29 cellular contexts compared by ENCODE assay signal in the genomic region with DNA sequence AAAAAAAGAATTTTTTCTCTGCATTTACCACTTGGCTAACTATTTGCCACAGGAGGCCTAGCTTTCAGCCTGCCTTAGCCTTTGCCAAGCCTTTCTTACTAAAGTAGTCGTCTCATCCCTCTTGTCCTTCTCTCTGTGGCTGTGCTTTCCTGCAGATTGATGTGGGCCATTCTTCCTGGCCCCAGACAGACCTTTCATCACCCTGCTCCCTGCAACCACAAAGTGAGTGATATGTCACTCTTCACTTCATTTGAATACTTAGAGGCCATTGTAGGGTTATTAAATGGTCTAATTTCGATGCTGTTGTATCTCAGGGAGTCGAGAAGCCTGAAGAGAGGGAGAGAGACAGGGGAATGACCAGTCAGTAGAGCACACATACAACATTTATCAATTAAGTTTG. TPM values are rescaled to one million over a fixed set of nuclear protein-coding genes. Genes with fewer than 3 reads are reported as not detected.
"Had no signal": no experiment of that assay in that cellular context is flagged by ENCODE, and none has a peak within 500 bp of the region (broad histone marks: within the 10 kb centered on the region; RNA-seq: fewer than 3 reads in every experiment).

No MANE protein-coding gene starts in this region.

- ATAC-seq: esophagus mucosa; left lobe of liver; lower lobe of right lung; right lobe of liver; stimulated activated effector memory CD8-positive, alpha-beta T cell treated with anti-CD3 and anti-CD28 coated beads, Interleukin-12 subunit alpha, Interleukin-12 subunit beta, amount 100 ng/mL, for 72 hours; stimulated activated naive CD8-positive, alpha-beta T cell treated with anti-CD3 and anti-CD28 coated beads, Interleukin-15, Interleukin-2, amounts not matched to agents 100 U/mL and 50 U/mL, for 24 hours had no signal

- H3K36me3 Mint-ChIP-seq: memory B cell; naive B cell; stimulated activated effector memory CD8-positive, alpha-beta T cell treated with anti-CD3 and anti-CD28 coated beads, Interleukin-12 subunit alpha, Interleukin-12 subunit beta, amount 100 ng/mL, for 72 hours had no signal

- H3K27me3 ChIP-seq: heart left ventricle, neutrophil, ovary, right lobe of liver, tibial artery, upper lobe of left lung, uterus had no signal

- H3K4me1 ChIP-seq: heart left ventricle, lower lobe of right lung, right lobe of liver, tibial artery, upper lobe of left lung, uterus had no signal

- H3K27ac Mint-ChIP-seq: memory B cell; naive B cell; stimulated activated effector memory CD8-positive, alpha-beta T cell treated with anti-CD3 and anti-CD28 coated beads, Interleukin-12 subunit alpha, Interleukin-12 subunit beta, amount 100 ng/mL, for 72 hours had no signal

- H3K27ac ChIP-seq: coronary artery, lower lobe of right lung, neutrophil, ovary, right lobe of liver, tibial artery, upper lobe of left lung, uterus had no signal

- H3K9me3 Mint-ChIP-seq: memory B cell; naive B cell; stimulated activated effector memory CD8-positive, alpha-beta T cell treated with anti-CD3 and anti-CD28 coated beads, Interleukin-12 subunit alpha, Interleukin-12 subunit beta, amount 100 ng/mL, for 72 hours had no signal

- H3K36me3 ChIP-seq: heart left ventricle, lower lobe of right lung, neutrophil, ovary, right lobe of liver, tibial artery, upper lobe of left lung, uterus had no signal

- DNase-seq: effector CD8-positive, alpha-beta T cell; heart left ventricle; hippocampal formation; kidney glomerular epithelial cell; lower lobe of right lung; midbrain; naive B cell; ovary; right lobe of liver; stimulated activated CD4-positive, alpha-beta T cell treated with anti-CD3 and anti-CD28 coated beads, Interleukin-4, amount 100 ng/mL, for 1 hour; stimulated activated CD8-positive, alpha-beta memory T cell treated with anti-CD3 and anti-CD28 coated beads, Interleukin-4, amount 100 ng/mL, for 48 hours; stimulated activated naive CD8-positive, alpha-beta T cell treated with anti-CD3 and anti-CD28 coated beads, Interleukin-15, Interleukin-2, amounts not matched to agents 100 U/mL and 50 U/mL, for 24 hours; tibial artery; upper lobe of left lung; uterus had no signal

- H3K4me3 ChIP-seq: coronary artery, heart left ventricle, lower lobe of right lung, ovary, right lobe of liver, tibial artery, upper lobe of left lung, uterus had no signal

- H3K9me3 ChIP-seq: heart left ventricle, lower lobe of right lung, neutrophil, ovary, right lobe of liver, tibial artery, upper lobe of left lung, uterus had no signal

- H3K4me3 Mint-ChIP-seq: memory B cell; naive B cell; stimulated activated effector memory CD8-positive, alpha-beta T cell treated with anti-CD3 and anti-CD28 coated beads, Interleukin-12 subunit alpha, Interleukin-12 subunit beta, amount 100 ng/mL, for 72 hours had no signal

- H3K4me1 Mint-ChIP-seq: memory B cell; naive B cell; stimulated activated effector memory CD8-positive, alpha-beta T cell treated with anti-CD3 and anti-CD28 coated beads, Interleukin-12 subunit alpha, Interleukin-12 subunit beta, amount 100 ng/mL, for 72 hours had no signal

RNA-seq across cellular contexts. Expression of a gene that starts 37.6 kb away (rescaled TPM):
- total RNA-seq: dermis microvascular lymphatic vessel endothelial cell, esophagus mucosa, frontal cortex, left lobe of liver, posterior vena cava, temporal lobe had no signal
- polyA plus RNA-seq: fibroblast of lung, neural cell had no signal

RNA-seq across cellular contexts. Expression of a gene that starts 40.8 kb away (rescaled TPM):
- total RNA-seq: chondrocyte, dermis microvascular lymphatic vessel endothelial cell, esophagus mucosa, fibroblast of lung, frontal cortex, glomerular endothelial cell, left lobe of liver, right lobe of liver, temporal lobe, uterus had no signal
- polyA plus RNA-seq: fibroblast of lung, heart left ventricle, neural cell, ovary had no signal
